11 cellular contexts compared by ENCODE assay signal in genomic region chr19:18284710-18285430, GRCh38. TPM values are rescaled to one million over a fixed set of nuclear protein-coding genes. Genes with fewer than 3 reads are reported as not detected.
DNase-seq lines count a peak whose midpoint lies in the region; ATAC-seq and TF ChIP-seq lines count a peak whose summit lies in the region.
"Had no signal": no experiment of that assay in that cellular context is flagged by ENCODE, and none has a peak within 500 bp of the region (broad histone marks: within the 10 kb centered on the region; RNA-seq: fewer than 3 reads in every experiment).

No MANE protein-coding gene starts in this region.

- peak overlapping the region; percentile 29 for H2AFZ ChIP-seq in osteoblast (ENCODE audit: low read length)

- intact Hi-C loops in heart left ventricle (cut with DNase I) = loop anchor here in 1 of 10 donors (10.0 kb wide), 1 partner anchor 130 kb away; the partner anchor contains the start of gene SSBP4
- intact Hi-C loops in Right ventricle myocardium superior (cut with DNase I) = no loop called here
- intact Hi-C loops in ascending aorta (cut with DNase I) = no loop called here

- 58 to 67% (median 61%) methylated on average over 9 to 13 of the region's 13 CpGs for WGBS in heart left ventricle, 4 donors
- 57% methylated on average over 13 of the region's 13 CpGs for WGBS in urinary bladder

- ATAC-seq in heart left ventricle (no peak), Right ventricle myocardium superior (ENCODE audit: poor library complexity) (no peak), HG02623 (IDR thresholded peaks at IDR 0.05; ENCODE audit: unreplicated experiment) (no peak)

- H3K4me3 ChIP-seq in heart left ventricle (no peak overlapping the region), ascending aorta (no peak overlapping the region), osteoblast (ENCODE audit: insufficient read depth, low read length) (no peak overlapping the region), urinary bladder (ENCODE audit: low read depth, low read length) (no peak overlapping the region)

- peaks cover 6 to 27% (median 16%) of the 10 kb centered on the region in 12 donors for H3K4me1 ChIP-seq in heart left ventricle
- H3K4me1 ChIP-seq in ascending aorta = peaks cover 6 to 14% of the 10 kb centered on the region in 2 donors
- H3K4me1 ChIP-seq in osteoblast (ENCODE audit: insufficient read depth, low read length) = peaks cover 24% of the 10 kb centered on the region
- no peaks in the 10 kb centered on the region for H3K4me1 ChIP-seq in urinary bladder (ENCODE audit: insufficient read depth)

- H3K27me3 ChIP-seq in heart left ventricle = no peaks in the 10 kb centered on the region
- H3K27me3 ChIP-seq in ascending aorta = no peaks in the 10 kb centered on the region
- H3K27me3 ChIP-seq in osteoblast (ENCODE audit: insufficient read depth, low read length) = no peaks in the 10 kb centered on the region

- no peaks in the 10 kb centered on the region for H3K9me3 ChIP-seq in heart left ventricle
- no peaks in the 10 kb centered on the region for H3K9me3 ChIP-seq in ascending aorta
- H3K9me3 ChIP-seq in osteoblast (ENCODE audit: low read depth, low read length) = no peaks in the 10 kb centered on the region

- no peaks in the 10 kb centered on the region for H3K36me3 ChIP-seq in heart left ventricle
- peaks cover 0 to 6% of the 10 kb centered on the region in 2 donors for H3K36me3 ChIP-seq in ascending aorta
- H3K36me3 ChIP-seq in osteoblast (ENCODE audit: insufficient read depth, low read length) = no peaks in the 10 kb centered on the region
- no peaks in the 10 kb centered on the region for H3K36me3 ChIP-seq in urinary bladder (ENCODE audit: insufficient read depth)

- DNase-seq in heart left ventricle (no peak), Right ventricle myocardium superior (no peak), ascending aorta (ENCODE audit: low spot score in 2 of 2) (no peak), osteoblast (ENCODE audit: insufficient read length, low spot score, missing footprints) (peak; percentile 86), middle frontal gyrus (ENCODE audit: extremely low spot score, low spot score) (no peak), T1000 (lab: John Stamatoyannopoulos, UW) (no peak)
- DNase-seq: AML-193, NCI-H2171 had no signal

- H3K27ac ChIP-seq in heart left ventricle (peak overlapping the region in 10 of 12 donors; percentile 4 to 99 (median 50)), ascending aorta (peak overlapping the region; percentile 34 to 100), osteoblast (ENCODE audit: low read depth, low read length) (peak overlapping the region; percentile 15), urinary bladder (ENCODE audit: low read depth) (peak overlapping the region; percentile 28)

- H3K4me2 ChIP-seq in osteoblast (ENCODE audit: insufficient read depth, low read length) = no peak overlapping the region

- TF ChIP-seq CTCF in heart left ventricle (IDR thresholded peaks at IDR 0.05) (no peak), ascending aorta (IDR thresholded peaks at IDR 0.05) (no peak), osteoblast (IDR thresholded peaks at IDR 0.05; ENCODE audit: extremely low read depth, low read depth, low read length) (no peak)

- H4K20me1 ChIP-seq in osteoblast (ENCODE audit: insufficient read depth, low read length) = no peaks in the 10 kb centered on the region

- no peak for TF ChIP-seq POLR2A in heart left ventricle (IDR thresholded peaks at IDR 0.05)

- H3K79me2 ChIP-seq in osteoblast (ENCODE audit: insufficient read depth, low read length) = peaks cover 13% of the 10 kb centered on the region

RNA-seq across cellular contexts. Expression of gene JUND, which starts 3.4 kb away (rescaled TPM):
- total RNA-seq in heart left ventricle (100 to 1,000 TPM in 7 of 9 donors, 10 to 100 TPM in 2; 80.2 to 352 (median 137) TPM), Right ventricle myocardium superior (107 TPM), ascending aorta (3,570 TPM), osteoblast (170 and 172 TPM in 2 replicates), urinary bladder (59.5 TPM)
- polyA plus RNA-seq in heart left ventricle (100 to 1,000 TPM; 114 to 236 TPM), urinary bladder (473 TPM)

RNA-seq across cellular contexts. Expression of gene IQCN, which starts 10.6 kb away (rescaled TPM):
- total RNA-seq in heart left ventricle (1 to 10 TPM in 4 of 9 donors, under 1 TPM in 5; 0.24 to 2.4 (median 0.75) TPM), Right ventricle myocardium superior (0.35 TPM), ascending aorta (51.2 TPM), osteoblast (2.5 and 3.5 TPM in 2 replicates), urinary bladder (1.3 TPM)
- polyA plus RNA-seq in heart left ventricle (1 to 10 TPM in 1 of 2 donors, under 1 TPM in 1; 0.28 to 2.8 TPM), urinary bladder (1.8 TPM)

RNA-seq across cellular contexts. Expression of gene LSM4, which starts 38.0 kb away (rescaled TPM):
- total RNA-seq in heart left ventricle (100 to 1,000 TPM in 5 of 9 donors, 10 to 100 TPM in 4; 65.8 to 167 (median 101) TPM), Right ventricle myocardium superior (103 TPM), ascending aorta (62.5 TPM), osteoblast (74.3 and 74.6 TPM in 2 replicates), urinary bladder (56.5 TPM)
- polyA plus RNA-seq in heart left ventricle (100 to 1,000 TPM; 127 to 171 TPM), urinary bladder (97.5 TPM)

RNA-seq across cellular contexts. Expression of gene PGPEP1, which starts 55.5 kb away (rescaled TPM):
- total RNA-seq in heart left ventricle (10 to 100 TPM; 22.5 to 58.6 (median 44.6) TPM), Right ventricle myocardium superior (33.6 TPM), ascending aorta (14.8 TPM), osteoblast (31.1 and 56.3 TPM in 2 replicates), urinary bladder (13.9 TPM)
- polyA plus RNA-seq in heart left ventricle (10 to 100 TPM; 26.7 to 31.8 TPM), urinary bladder (19.0 TPM)

RNA-seq across cellular contexts. Expression of gene PDE4C, which starts 58.6 kb away (rescaled TPM):
- 1 to 10 TPM in 5 of 9 donors, under 1 TPM in 3, not detected in 1; 0.16 to 3.6 (median 1.1) TPM for total RNA-seq in heart left ventricle
- 1 to 10 TPM in 1 of 2 donors, under 1 TPM in 1; 0.82 to 4.6 TPM for polyA plus RNA-seq in heart left ventricle
- 1.8 TPM for total RNA-seq in Right ventricle myocardium superior
- total RNA-seq in ascending aorta = not detected
- under 0.01 TPM in 1 of 2 replicates, not detected in the other for total RNA-seq in osteoblast
- total RNA-seq in urinary bladder = 1.7 TPM
- 1.1 TPM for polyA plus RNA-seq in urinary bladder
- total RNA-seq: activated CD8-positive, alpha-beta memory T cell treated with anti-CD3 and anti-CD28 coated beads for 36 hours had no signal

Comparison
In these comparisons a context has a peak if more than half of its experiments do, and no peak if none do; other contexts are left out.
1. H3K27ac ChIP-seq: peak in every context shown above with its lines; median percentile 67 in ascending aorta; 50 in heart left ventricle; 28 in urinary bladder; 15 in osteoblast.
2. RNA of gene JUND, which starts 3.4 kb away (total RNA-seq): 3,570 TPM in ascending aorta (single experiment); 170 to 172 TPM in osteoblast, 80.2 to 352 TPM in heart left ventricle, 107 TPM in Right ventricle myocardium superior (single experiment) and 59.5 TPM in urinary bladder (single experiment); every median in the first group is over 10 times any median in the second.
3. RNA of gene IQCN, which starts 10.6 kb away (total RNA-seq): 51.2 TPM in ascending aorta (single experiment); 2.5 to 3.5 TPM in osteoblast, 1.3 TPM in urinary bladder (single experiment), 0.24 to 2.4 TPM in heart left ventricle and 0.35 TPM in Right ventricle myocardium superior (single experiment); every median in the first group is over 10 times any median in the second.